In genomic region chr20:13121840-13122515, GRCh38 we compare ENCODE assay signal across 1 cellular context.
TF ChIP-seq lines count a peak whose summit lies in the region.

No MANE protein-coding gene starts in this region.

TF ChIP-seq in GM12878, 131 proteins besides CTCF, POLR2A, EP300 and RAD21 (continued from another document):
- TF ChIP-seq, protein P1, sequence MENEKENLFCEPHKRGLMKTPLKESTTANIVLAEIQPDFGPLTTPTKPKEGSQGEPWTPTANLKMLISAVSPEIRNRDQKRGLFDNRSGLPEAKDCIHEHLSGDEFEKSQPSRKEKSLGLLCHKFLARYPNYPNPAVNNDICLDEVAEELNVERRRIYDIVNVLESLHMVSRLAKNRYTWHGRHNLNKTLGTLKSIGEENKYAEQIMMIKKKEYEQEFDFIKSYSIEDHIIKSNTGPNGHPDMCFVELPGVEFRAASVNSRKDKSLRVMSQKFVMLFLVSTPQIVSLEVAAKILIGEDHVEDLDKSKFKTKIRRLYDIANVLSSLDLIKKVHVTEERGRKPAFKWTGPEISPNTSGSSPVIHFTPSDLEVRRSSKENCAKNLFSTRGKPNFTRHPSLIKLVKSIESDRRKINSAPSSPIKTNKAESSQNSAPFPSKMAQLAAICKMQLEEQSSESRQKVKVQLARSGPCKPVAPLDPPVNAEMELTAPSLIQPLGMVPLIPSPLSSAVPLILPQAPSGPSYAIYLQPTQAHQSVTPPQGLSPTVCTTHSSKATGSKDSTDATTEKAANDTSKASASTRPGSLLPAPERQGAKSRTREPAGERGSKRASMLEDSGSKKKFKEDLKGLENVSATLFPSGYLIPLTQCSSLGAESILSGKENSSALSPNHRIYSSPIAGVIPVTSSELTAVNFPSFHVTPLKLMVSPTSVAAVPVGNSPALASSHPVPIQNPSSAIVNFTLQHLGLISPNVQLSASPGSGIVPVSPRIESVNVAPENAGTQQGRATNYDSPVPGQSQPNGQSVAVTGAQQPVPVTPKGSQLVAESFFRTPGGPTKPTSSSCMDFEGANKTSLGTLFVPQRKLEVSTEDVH (IDR thresholded peaks at IDR 0.05; ENCODE audit: low read depth, partially characterized antibody): no peak
- TF ChIP-seq TARDBP (IDR thresholded peaks at IDR 0.05; ENCODE audit: borderline replicate concordance) (no peak), SRF (IDR thresholded peaks at IDR 0.05; ENCODE audit: low read depth in 2 of 2, low read length in 2 of 2) (0 out of 4 replicates have a peak, but pooled peaks of 1 of the 2 experiments have one; percentile 41), ZBTB11 (CRISPR knock-in tag; IDR thresholded peaks at IDR 0.05) (no peak), CREM (IDR thresholded peaks at IDR 0.05; ENCODE audit: low read depth) (peak; percentile 75), RELA (IDR thresholded peaks at IDR 0.05; ENCODE audit: borderline replicate concordance, partially characterized antibody) (peak; percentile 61), CHD1 (IDR thresholded peaks at IDR 0.05; ENCODE audit: low read depth, low read length) (no peak), ESRRA (IDR thresholded peaks at IDR 0.05; ENCODE audit: low read length) (peak; percentile 71; the same call in 1 of the 2 replicates), JUNB (IDR thresholded peaks at IDR 0.05) (peak; percentile 97), RB1 (IDR thresholded peaks at IDR 0.05; ENCODE audit: borderline replicate concordance) (no peak), ZSCAN29 (IDR thresholded peaks at IDR 0.05) (no peak), KLF5 (IDR thresholded peaks at IDR 0.05; ENCODE audit: partially characterized antibody) (no peak), SMARCA5 (IDR thresholded peaks at IDR 0.05) (no peak), IKZF2 (IDR thresholded peaks at IDR 0.05) (peak; percentile 89 to 92), FOS (IDR thresholded peaks at IDR 0.05; ENCODE audit: borderline replicate concordance, extremely low read depth, insufficient read length) (no peak), HCFC1 (IDR thresholded peaks at IDR 0.05; ENCODE audit: low read length) (no peak), STAT3 (IDR thresholded peaks at IDR 0.05; ENCODE audit: low read depth, low read length) (no peak), CHD4 (IDR thresholded peaks at IDR 0.05) (no peak), NKRF (conservative IDR thresholded peaks at IDR 0.05) (no peak), BCL11A (IDR thresholded peaks at IDR 0.05; ENCODE audit: low read depth, low read length) (peak; percentile 90), GATAD2B (conservative IDR thresholded peaks at IDR 0.05; ENCODE audit: low read depth) (no peak; the same call in 1 of the 2 replicates), RUNX3 (IDR thresholded peaks at IDR 0.05; ENCODE audit: low read length) (peak; percentile 82), ZBED1 (IDR thresholded peaks at IDR 0.05; ENCODE audit: borderline replicate concordance) (no peak), TCF7 (IDR thresholded peaks at IDR 0.05; ENCODE audit: borderline replicate concordance) (peak; percentile 68), POLR2AphosphoS5 (IDR thresholded peaks at IDR 0.05; ENCODE audit: low read length) (no peak), HDAC6 (IDR thresholded peaks at IDR 0.05; ENCODE audit: unreplicated experiment) (no peak), DPF2 (IDR thresholded peaks at IDR 0.05) (peak; percentile 96), MTA2 (IDR thresholded peaks at IDR 0.05; ENCODE audit: low read depth) (peak; percentile 75), ZZZ3 (IDR thresholded peaks at IDR 0.05; ENCODE audit: control insufficient read depth, insufficient read length, low read depth) (no peak), NR2F1 (conservative IDR thresholded peaks at IDR 0.05) (peak; percentile 40; the same call in 1 of the 2 replicates), ETV6 (conservative IDR thresholded peaks at IDR 0.05 in 1 of 2, IDR thresholded peaks at IDR 0.05 in 1 of 2; ENCODE audit: borderline replicate concordance in 1 of 2, low read depth in 1 of 2) (peak in 1 of 2 experiments; percentile 40; a peak in 1 of 4 replicates), MTA3 (IDR thresholded peaks at IDR 0.05; ENCODE audit: borderline replicate concordance, low read length) (no peak), SPI1 (IDR thresholded peaks at IDR 0.05; ENCODE audit: borderline replicate concordance, insufficient read depth, low read depth, low read length) (peak; percentile 98), KAT2A (conservative IDR thresholded peaks at IDR 0.05; ENCODE audit: control insufficient read depth, low read depth, low read length) (no peak), TCF12 (IDR thresholded peaks at IDR 0.05; ENCODE audit: low read depth, low read length) (peak; percentile 50; the same call in 1 of the 2 replicates), HDGF (IDR thresholded peaks at IDR 0.05) (no peak), BACH1 (IDR thresholded peaks at IDR 0.05; ENCODE audit: borderline replicate concordance) (peak; percentile 76; the same call in 1 of the 2 replicates), NRF1 (conservative IDR thresholded peaks at IDR 0.05; ENCODE audit: low read depth, low read length) (no peak), MXI1 (IDR thresholded peaks at IDR 0.05; ENCODE audit: low read depth, low read length) (no peak), HDAC2 (IDR thresholded peaks at IDR 0.05) (no peak), FOXM1 (IDR thresholded peaks at IDR 0.05; ENCODE audit: low read depth, low read length) (peak; percentile 86), SREBF2 (IDR thresholded peaks at IDR 0.05; ENCODE audit: low read length) (no peak), FOXK2 (IDR thresholded peaks at IDR 0.05) (no peak), MEF2B (IDR thresholded peaks at IDR 0.05; ENCODE audit: partially characterized antibody, poor library complexity, severe bottlenecking) (no peak), GABPA (IDR thresholded peaks at IDR 0.05; ENCODE audit: low read depth) (0 out of 2 replicates have a peak, but pooled peaks have one; percentile 39), TAF1 (IDR thresholded peaks at IDR 0.05; ENCODE audit: borderline replicate concordance, low read depth, low read length) (no peak), CHD2 (IDR thresholded peaks at IDR 0.05; ENCODE audit: borderline replicate concordance, low read depth, low read length) (no peak), BMI1 (IDR thresholded peaks at IDR 0.05; ENCODE audit: borderline replicate concordance) (0 out of 2 replicates have a peak, but pooled peaks have one; percentile 63), NBN (IDR thresholded peaks at IDR 0.05) (no peak), ATF7 (IDR thresholded peaks at IDR 0.05; ENCODE audit: low read depth) (no peak), YBX1 (IDR thresholded peaks at IDR 0.05) (no peak), CEBPB (IDR thresholded peaks at IDR 0.05; ENCODE audit: borderline replicate concordance in 1 of 2, low read depth in 2 of 2, low read length in 2 of 2) (no peak; a peak in 1 of 4 replicates), PML (IDR thresholded peaks at IDR 0.05; ENCODE audit: low read length) (0 out of 2 replicates have a peak, but pooled peaks have one; percentile 46), IRF4 (IDR thresholded peaks at IDR 0.05; ENCODE audit: low read depth, low read length) (peak; percentile 86), ATF2 (IDR thresholded peaks at IDR 0.05; ENCODE audit: low read length) (peak; percentile 85)
- TF ChIP-seq, protein P2, sequence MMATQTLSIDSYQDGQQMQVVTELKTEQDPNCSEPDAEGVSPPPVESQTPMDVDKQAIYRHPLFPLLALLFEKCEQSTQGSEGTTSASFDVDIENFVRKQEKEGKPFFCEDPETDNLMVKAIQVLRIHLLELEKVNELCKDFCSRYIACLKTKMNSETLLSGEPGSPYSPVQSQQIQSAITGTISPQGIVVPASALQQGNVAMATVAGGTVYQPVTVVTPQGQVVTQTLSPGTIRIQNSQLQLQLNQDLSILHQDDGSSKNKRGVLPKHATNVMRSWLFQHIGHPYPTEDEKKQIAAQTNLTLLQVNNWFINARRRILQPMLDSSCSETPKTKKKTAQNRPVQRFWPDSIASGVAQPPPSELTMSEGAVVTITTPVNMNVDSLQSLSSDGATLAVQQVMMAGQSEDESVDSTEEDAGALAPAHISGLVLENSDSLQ (IDR thresholded peaks at IDR 0.05): no peak
- TF ChIP-seq, protein P3, sequence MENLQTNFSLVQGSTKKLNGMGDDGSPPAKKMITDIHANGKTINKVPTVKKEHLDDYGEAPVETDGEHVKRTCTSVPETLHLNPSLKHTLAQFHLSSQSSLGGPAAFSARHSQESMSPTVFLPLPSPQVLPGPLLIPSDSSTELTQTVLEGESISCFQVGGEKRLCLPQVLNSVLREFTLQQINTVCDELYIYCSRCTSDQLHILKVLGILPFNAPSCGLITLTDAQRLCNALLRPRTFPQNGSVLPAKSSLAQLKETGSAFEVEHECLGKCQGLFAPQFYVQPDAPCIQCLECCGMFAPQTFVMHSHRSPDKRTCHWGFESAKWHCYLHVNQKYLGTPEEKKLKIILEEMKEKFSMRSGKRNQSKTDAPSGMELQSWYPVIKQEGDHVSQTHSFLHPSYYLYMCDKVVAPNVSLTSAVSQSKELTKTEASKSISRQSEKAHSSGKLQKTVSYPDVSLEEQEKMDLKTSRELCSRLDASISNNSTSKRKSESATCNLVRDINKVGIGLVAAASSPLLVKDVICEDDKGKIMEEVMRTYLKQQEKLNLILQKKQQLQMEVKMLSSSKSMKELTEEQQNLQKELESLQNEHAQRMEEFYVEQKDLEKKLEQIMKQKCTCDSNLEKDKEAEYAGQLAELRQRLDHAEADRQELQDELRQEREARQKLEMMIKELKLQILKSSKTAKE (IDR thresholded peaks at IDR 0.05; ENCODE audit: low read depth, poor library complexity, severe bottlenecking): peak; percentile 31
